ENCODE assay signal across 10 cellular contexts in the genomic region with DNA sequence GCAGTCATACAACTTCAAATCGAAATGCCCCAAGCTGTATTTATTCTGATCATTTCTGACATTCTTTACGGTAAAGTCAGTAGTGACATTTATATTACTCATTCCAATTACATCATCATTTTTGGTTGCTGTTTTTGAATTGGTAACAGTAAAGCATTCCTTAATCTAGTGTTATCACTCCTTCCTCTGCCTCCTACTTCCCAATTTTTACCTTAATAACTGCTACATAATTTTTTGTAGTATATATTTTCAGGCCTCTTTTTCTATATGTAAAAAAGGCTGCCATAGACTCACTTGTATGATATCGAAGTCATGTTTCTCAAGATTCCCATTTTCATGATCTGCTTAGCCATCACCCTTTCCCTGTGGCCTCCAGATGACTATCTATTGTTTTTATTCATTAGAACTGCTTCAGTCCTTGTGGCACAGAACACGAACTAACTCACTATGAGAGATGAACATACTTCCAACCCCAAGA.
DNase-seq lines count a peak whose midpoint lies in the region; ATAC-seq and TF ChIP-seq lines count a peak whose summit lies in the region.
"Had no signal": no experiment of that assay in that cellular context is flagged by ENCODE, and none has a peak within 500 bp of the region (broad histone marks: within the 10 kb centered on the region; RNA-seq: fewer than 3 reads in every experiment).

No MANE protein-coding gene starts in this region.

- H3K9me3 ChIP-seq in upper lobe of left lung: no peaks in the 10 kb centered on the region
- H3K9me3 ChIP-seq in sigmoid colon: no peaks in the 10 kb centered on the region

- peak in 1 of 2 donors; percentile 60 for ATAC-seq in upper lobe of left lung (ENCODE audit: low FRiP score in 2 of 2)

- intact Hi-C loops in activated CD4-positive, alpha-beta memory T cell treated with anti-CD3 and anti-CD28 coated beads for 36 hours (cut with micrococcal nuclease): loop anchor here (5.0 to 10.0 kb wide), 2 partner anchors 45 to 643 kb away; no protein-coding TSS in a partner anchor
- intact Hi-C loops in sigmoid colon (cut with DNase I): no loop called here

- peak overlapping the region; percentile 91 for H3K27ac Mint-ChIP-seq in activated naive CD4-positive, alpha-beta T cell treated with anti-CD3 and anti-CD28 coated beads, Interleukin-2, amount 50 U/mL, for 24 hours
- peak overlapping the region; percentile 84 for H3K27ac Mint-ChIP-seq in activated CD4-positive, alpha-beta memory T cell treated with anti-CD3 and anti-CD28 coated beads for 36 hours
- H3K27ac Mint-ChIP-seq: activated naive CD8-positive, alpha-beta T cell treated with anti-CD3 and anti-CD28 coated beads, Interleukin-2, amount 10 ng/mL, durations not matched to agents 7 days and 5 days had no signal

- no peaks in the 10 kb centered on the region for H3K27me3 Mint-ChIP-seq in activated naive CD4-positive, alpha-beta T cell treated with anti-CD3 and anti-CD28 coated beads, Interleukin-2, amount 50 U/mL, for 24 hours
- H3K27me3 Mint-ChIP-seq in activated CD4-positive, alpha-beta memory T cell treated with anti-CD3 and anti-CD28 coated beads for 36 hours: no peaks in the 10 kb centered on the region
- H3K27me3 Mint-ChIP-seq: activated naive CD8-positive, alpha-beta T cell treated with anti-CD3 and anti-CD28 coated beads, Interleukin-2, amount 10 ng/mL, durations not matched to agents 7 days and 5 days had no signal

- H3K4me3 Mint-ChIP-seq in activated naive CD4-positive, alpha-beta T cell treated with anti-CD3 and anti-CD28 coated beads, Interleukin-2, amount 50 U/mL, for 24 hours: peak overlapping the region; percentile 70
- H3K4me3 Mint-ChIP-seq in activated CD4-positive, alpha-beta memory T cell treated with anti-CD3 and anti-CD28 coated beads for 36 hours: peak overlapping the region; percentile 43
- H3K4me3 Mint-ChIP-seq: activated naive CD8-positive, alpha-beta T cell treated with anti-CD3 and anti-CD28 coated beads, Interleukin-2, amount 10 ng/mL, durations not matched to agents 7 days and 5 days had no signal

- H3K4me1 ChIP-seq in upper lobe of left lung: peaks cover 8 to 41% (median 31%) of the 10 kb centered on the region in 4 donors
- H3K4me1 ChIP-seq in sigmoid colon: peaks cover 0 to 16% (median 15%) of the 10 kb centered on the region in 4 donors

- TF ChIP-seq POLR2A in upper lobe of left lung (IDR thresholded peaks at IDR 0.05) (no peak), sigmoid colon (IDR thresholded peaks at IDR 0.05) (no peak)

- no peaks in the 10 kb centered on the region for H3K9me3 Mint-ChIP-seq in activated naive CD4-positive, alpha-beta T cell treated with anti-CD3 and anti-CD28 coated beads, Interleukin-2, amount 50 U/mL, for 24 hours
- no peaks in the 10 kb centered on the region for H3K9me3 Mint-ChIP-seq in activated CD4-positive, alpha-beta memory T cell treated with anti-CD3 and anti-CD28 coated beads for 36 hours
- H3K9me3 Mint-ChIP-seq: activated naive CD8-positive, alpha-beta T cell treated with anti-CD3 and anti-CD28 coated beads, Interleukin-2, amount 10 ng/mL, durations not matched to agents 7 days and 5 days had no signal

- H3K4me3 ChIP-seq in upper lobe of left lung: peak overlapping the region in 2 of 4 donors; percentile 1 to 66
- H3K4me3 ChIP-seq in sigmoid colon: no peak overlapping the region

- no peak for DNase-seq in activated naive CD4-positive, alpha-beta T cell treated with Interleukin-2 at 50 U/mL for 16 hours
- no peak for DNase-seq in activated CD4-positive, alpha-beta memory T cell treated with anti-CD3 and anti-CD28 coated beads for 36 hours
- peak; percentile 68 for DNase-seq in hepatic stellate cell (ENCODE audit: low spot score)
- DNase-seq in upper lobe of left lung: no peak
- no peak for DNase-seq in LoVo (ENCODE audit: low spot score)
- no peak for DNase-seq in NCI-H345 (lab: John Stamatoyannopoulos, UW)
- DNase-seq in sigmoid colon: no peak
- DNase-seq: activated naive CD8-positive, alpha-beta T cell treated with anti-CD3 and anti-CD28 coated beads, Interleukin-2, amount 10 ng/mL, durations not matched to agents 7 days and 5 days had no signal

- CTCF ChIA-PET in activated CD4-positive, alpha-beta memory T cell treated with anti-CD3 and anti-CD28 coated beads for 36 hours (lab: Charles Lee): interaction anchor here (0.7 kb wide), 1 partner anchor 518 kb away, joined by 3 read pairs; no protein-coding TSS in a partner anchor

- H3K36me3 Mint-ChIP-seq in activated naive CD4-positive, alpha-beta T cell treated with anti-CD3 and anti-CD28 coated beads, Interleukin-2, amount 50 U/mL, for 24 hours: peaks cover 36% of the 10 kb centered on the region
- H3K36me3 Mint-ChIP-seq in activated CD4-positive, alpha-beta memory T cell treated with anti-CD3 and anti-CD28 coated beads for 36 hours: peaks cover 67% of the 10 kb centered on the region

- 42 to 44% methylated on average over 4 of the region's 4 CpGs for WGBS in upper lobe of left lung, 2 donors
- 70 to 76% methylated on average over 4 of the region's 4 CpGs for WGBS in sigmoid colon, 2 donors

- peak overlapping the region; percentile 93 to 98 (median 94) for H3K27ac ChIP-seq in upper lobe of left lung
- H3K27ac ChIP-seq in sigmoid colon: peak overlapping the region in 1 of 4 donors; percentile 32
- H3K27ac ChIP-seq: parathyroid adenoma had no signal

- TF ChIP-seq CTCF in upper lobe of left lung (IDR thresholded peaks at IDR 0.05) (no peak), sigmoid colon (IDR thresholded peaks at IDR 0.05) (no peak)

- POLR2A ChIA-PET in activated CD4-positive, alpha-beta memory T cell treated with anti-CD3 and anti-CD28 coated beads for 36 hours (lab: Charles Lee): interaction anchor here (1.5 to 1.8 kb wide), 2 partner anchors 16 to 108 kb away, joined by 3 to 7 read pairs; no protein-coding TSS in a partner anchor

- H3K27me3 ChIP-seq in upper lobe of left lung: no peaks in the 10 kb centered on the region
- peaks cover 6 to 34% (median 20%) of the 10 kb centered on the region in 3 donors for H3K27me3 ChIP-seq in sigmoid colon

- peaks cover 0 to 32% (median 0%) of the 10 kb centered on the region in 4 donors for H3K36me3 ChIP-seq in upper lobe of left lung
- H3K36me3 ChIP-seq in sigmoid colon: peaks cover 0 to 3% (median 0%) of the 10 kb centered on the region in 4 donors

- TF ChIP-seq EP300 in upper lobe of left lung (IDR thresholded peaks at IDR 0.05): peak in 1 of 4 donors; percentile 6
- no peak for TF ChIP-seq EP300 in sigmoid colon (IDR thresholded peaks at IDR 0.05)

- peaks cover 62% of the 10 kb centered on the region for H3K4me1 Mint-ChIP-seq in activated naive CD4-positive, alpha-beta T cell treated with anti-CD3 and anti-CD28 coated beads, Interleukin-2, amount 50 U/mL, for 24 hours
- peaks cover 67% of the 10 kb centered on the region for H3K4me1 Mint-ChIP-seq in activated CD4-positive, alpha-beta memory T cell treated with anti-CD3 and anti-CD28 coated beads for 36 hours (ENCODE audit: low read depth)
